21 cellular contexts compared by ENCODE assay signal in the genomic region with DNA sequence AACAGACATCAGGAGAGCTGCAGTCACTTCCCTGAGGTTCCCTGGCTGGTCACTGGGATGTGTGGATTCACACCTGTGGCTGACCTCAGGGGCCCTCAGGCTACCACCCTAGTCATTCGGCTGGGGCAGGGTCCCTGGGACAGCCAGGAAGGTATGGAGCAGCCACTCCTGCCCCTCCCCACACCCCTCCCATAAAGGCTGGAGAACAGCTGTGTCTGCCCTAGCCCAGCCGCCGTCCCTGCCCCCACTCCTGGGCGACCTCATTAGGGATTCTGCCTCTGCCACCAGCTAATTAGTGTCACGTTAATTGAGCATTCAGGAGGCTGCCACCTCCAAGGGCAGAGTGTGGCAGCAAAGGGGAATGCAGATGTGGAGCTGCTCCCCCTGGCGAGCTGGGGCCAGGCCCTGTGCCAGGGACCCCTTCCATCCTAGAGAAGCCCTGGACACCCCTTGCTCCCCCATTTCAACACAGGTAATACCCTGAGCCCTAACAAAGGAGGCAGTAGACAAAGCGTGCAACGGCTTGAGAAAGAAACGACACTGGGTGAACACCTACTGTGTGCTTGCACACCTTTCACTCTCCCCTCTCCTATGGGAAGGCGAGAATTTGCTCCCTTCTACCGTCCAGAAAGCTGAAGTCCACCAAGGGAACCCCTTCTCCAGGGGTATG. TPM values are rescaled to one million over a fixed set of nuclear protein-coding genes. Genes with fewer than 3 reads are reported as not detected.
DNase-seq lines count a peak whose midpoint lies in the region; ATAC-seq and TF ChIP-seq lines count a peak whose summit lies in the region.
"Had no signal": no experiment of that assay in that cellular context is flagged by ENCODE, and none has a peak within 500 bp of the region (broad histone marks: within the 10 kb centered on the region; RNA-seq: fewer than 3 reads in every experiment).

No MANE protein-coding gene starts in this region.

- POLR2A ChIA-PET in PC-3 (lab: Charles Lee; ENCODE audit: unreplicated experiment) = no interaction called here

- H3K27ac ChIP-seq in suprapubic skin = no peak overlapping the region
- H3K27ac ChIP-seq in PC-3 (ENCODE audit: low read length) = no peak overlapping the region
- H3K27ac ChIP-seq: breast epithelium, esophagus squamous epithelium, uterus had no signal

- no peaks in the 10 kb centered on the region for H4K20me1 ChIP-seq in PC-3 (ENCODE audit: low read length)

- TF ChIP-seq EP300 in suprapubic skin (IDR thresholded peaks at IDR 0.05) = no peak

- no TSS peak for BruUV-seq in PC-3 (replicated peaks; lab: Mats Ljungman, UMichigan)

- peak; percentile 11 for DNase-seq in activated T-cell treated with anti-CD3 and anti-CD28 coated beads, Interleukin-2, amount 50 U/mL, for 1 hour
- no peak for DNase-seq in activated T-cell treated with anti-CD3 and anti-CD28 coated beads, Interleukin-2, amount 50 U/mL, for 24 hours
- no peak for DNase-seq in NT2/D1 (ENCODE audit: low read depth, low spot score)
- peak in 22 of 42 donors; percentile 3 to 46 (median 12) for DNase-seq in head of caudate nucleus
- peak; percentile 41 to 57 for DNase-seq in suprapubic skin (ENCODE audit: low spot score in 2 of 2)
- no peak for DNase-seq in HCEC 1CT
- DNase-seq in PC-3 = no peak
- DNase-seq in mucosa of gallbladder (ENCODE audit: low spot score) = no peak
- DNase-seq: activated CD4-positive, CD25-positive, alpha-beta regulatory T cell; COR-L47; EL; esophagus squamous epithelium; glutamatergic neuron; immature natural killer cell; NCI-H345; SHP77 treated with DMSO at 0.1 percent for 48 hours; stimulated activated naive CD4-positive, alpha-beta T cell treated with Interleukin-2 at 50 U/mL for 16 hours had no signal

- no peak for TF ChIP-seq POLR2A in suprapubic skin (IDR thresholded peaks at IDR 0.05)

- no peak overlapping the region for H3K4me3 Mint-ChIP-seq in activated T-cell treated with anti-CD3 and anti-CD28 coated beads, Interleukin-2, amount 50 U/mL, for 24 hours
- H3K4me3 Mint-ChIP-seq: activated naive CD8-positive, alpha-beta T cell; immature natural killer cell; T-helper 17 cell had no signal

- 82% methylated on average over 7 of the region's 11 CpGs for WGBS in suprapubic skin

- peaks cover 22% of the 10 kb centered on the region for H3K9me3 Mint-ChIP-seq in activated T-cell treated with anti-CD3 and anti-CD28 coated beads, Interleukin-2, amount 50 U/mL, for 24 hours

- H3K4me1 ChIP-seq in NT2/D1 (ENCODE audit: insufficient read depth, insufficient read length) (peaks cover 40% of the 10 kb centered on the region), suprapubic skin (no peaks in the 10 kb centered on the region), PC-3 (ENCODE audit: insufficient read depth, low read length) (peaks cover 6% of the 10 kb centered on the region)
- H3K4me1 ChIP-seq: breast epithelium, uterus had no signal

- no peaks in the 10 kb centered on the region for H3K79me2 ChIP-seq in PC-3 (ENCODE audit: low read length)

- H3F3A ChIP-seq in PC-3 (ENCODE audit: low read length, unreplicated experiment) = no peaks in the 10 kb centered on the region

- H3K9me2 ChIP-seq in PC-3 (replicated peaks; ENCODE audit: low read length) = no peaks in the 10 kb centered on the region

- no peak overlapping the region for H3K4me2 ChIP-seq in PC-3 (ENCODE audit: low read length)

- peaks cover 6% of the 10 kb centered on the region for H3K4me1 Mint-ChIP-seq in activated T-cell treated with anti-CD3 and anti-CD28 coated beads, Interleukin-2, amount 50 U/mL, for 24 hours (ENCODE audit: low read depth)

- peaks cover 9% of the 10 kb centered on the region for H3K27me3 Mint-ChIP-seq in activated T-cell treated with anti-CD3 and anti-CD28 coated beads, Interleukin-2, amount 50 U/mL, for 24 hours
- H3K27me3 Mint-ChIP-seq: activated naive CD8-positive, alpha-beta T cell had no signal

- no peak overlapping the region for H2AFZ ChIP-seq in PC-3 (ENCODE audit: low read length)

- intact Hi-C loops in head of caudate nucleus (cut with DNase I) = no loop called here
- intact Hi-C loops in PC-3 (cut with micrococcal nuclease) = no loop called here

- no peak overlapping the region for H3K27ac Mint-ChIP-seq in activated T-cell treated with anti-CD3 and anti-CD28 coated beads, Interleukin-2, amount 50 U/mL, for 24 hours
- H3K27ac Mint-ChIP-seq: activated naive CD8-positive, alpha-beta T cell; T-helper 17 cell had no signal

- peaks cover 8% of the 10 kb centered on the region for H3K36me3 Mint-ChIP-seq in activated T-cell treated with anti-CD3 and anti-CD28 coated beads, Interleukin-2, amount 50 U/mL, for 24 hours (ENCODE audit: low read depth)

- H3K4me3 ChIP-seq in NT2/D1 (ENCODE audit: insufficient read length, low read depth) (no peak overlapping the region), suprapubic skin (no peak overlapping the region), PC-3 (ENCODE audit: low read length) (no peak overlapping the region)
- H3K4me3 ChIP-seq: breast epithelium, esophagus squamous epithelium, uterus had no signal

- H3K9me3 ChIP-seq in NT2/D1 (ENCODE audit: insufficient read depth, low read length) (peaks cover 16% of the 10 kb centered on the region), suprapubic skin (peaks cover 15% of the 10 kb centered on the region), PC-3 (ENCODE audit: low read length) (peaks cover 13% of the 10 kb centered on the region)
- H3K9me3 ChIP-seq: uterus had no signal

- H3K27me3 ChIP-seq in NT2/D1 (ENCODE audit: insufficient read depth, insufficient read length) = no peaks in the 10 kb centered on the region
- peaks cover 5% of the 10 kb centered on the region for H3K27me3 ChIP-seq in suprapubic skin
- no peaks in the 10 kb centered on the region for H3K27me3 ChIP-seq in PC-3 (ENCODE audit: low read length)
- H3K27me3 ChIP-seq: breast epithelium, uterus had no signal

- ATAC-seq in PC-3 = no peak
- ATAC-seq: T-helper 17 cell had no signal

- CTCF ChIA-PET in PC-3 (lab: Charles Lee) = no interaction called here

- H3K9ac ChIP-seq in NT2/D1 (ENCODE audit: insufficient read length, low read depth) (peak overlapping the region; percentile 45), PC-3 (ENCODE audit: low read length) (no peak overlapping the region)

- TF ChIP-seq CTCF in suprapubic skin (IDR thresholded peaks at IDR 0.05) = no peak
- no peak for TF ChIP-seq CTCF in PC-3 (conservative IDR thresholded peaks at IDR 0.05; ENCODE audit: low read depth, low read length)

- H3K36me3 ChIP-seq in NT2/D1 (ENCODE audit: insufficient read depth, insufficient read length, low read length) (peaks cover 2% of the 10 kb centered on the region), suprapubic skin (no peaks in the 10 kb centered on the region), PC-3 (ENCODE audit: low read depth, low read length) (peaks cover 7% of the 10 kb centered on the region; the same call in 1 of the 2 replicates)
- H3K36me3 ChIP-seq: breast epithelium, esophagus squamous epithelium, uterus had no signal

RNA-seq across cellular contexts. Expression of a gene that starts 44.9 kb away (rescaled TPM):
- total RNA-seq in suprapubic skin (1 to 10 TPM; 3.9 to 8.5 (median 6.6) TPM), PC-3 (2014; rRNA removed) (11.7 and 15.3 TPM in 2 replicates), mucosa of gallbladder (11.0 TPM)

Comparison
In these comparisons a context has a peak if more than half of its experiments do, and no peak if none do; other contexts are left out.
1. DNase-seq: peak in activated T-cell treated with anti-CD3 and anti-CD28 coated beads, Interleukin-2, amount 50 U/mL, for 1 hour (single experiment), head of caudate nucleus (22 of 42) and suprapubic skin (2 of 2); none in activated T-cell treated with anti-CD3 and anti-CD28 coated beads, Interleukin-2, amount 50 U/mL, for 24 hours (single experiment), NT2/D1 (single experiment), HCEC 1CT (single experiment), PC-3 (single experiment) and mucosa of gallbladder (single experiment).